Comparison of ENCODE assay signal across 8 cellular contexts in the genomic region with DNA sequence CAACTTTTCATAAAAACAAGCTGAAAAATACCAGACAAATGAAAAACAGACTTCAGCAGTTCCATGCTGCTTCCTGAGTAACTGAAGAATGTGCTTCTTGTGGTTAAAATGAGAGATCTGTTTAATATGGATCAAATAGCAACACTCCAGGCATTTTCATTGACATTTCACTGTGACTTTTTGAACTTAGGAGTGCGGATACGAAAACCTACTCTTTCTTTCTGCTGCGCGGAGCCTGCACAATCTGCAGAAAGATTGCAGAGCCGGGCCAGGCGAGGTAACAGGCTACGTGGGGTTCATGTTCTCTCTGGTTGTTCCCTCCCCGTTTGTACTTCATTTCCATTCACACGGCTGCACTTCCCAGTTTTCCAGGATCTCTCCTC. TPM values are rescaled to one million over a fixed set of nuclear protein-coding genes. Genes with fewer than 3 reads are reported as not detected.
A peak's percentile ranks its signal among the peaks of the same experiment; 100 is the strongest.
DNase-seq lines count a peak whose midpoint lies in the region; ATAC-seq and TF ChIP-seq lines count a peak whose summit lies in the region.

No MANE protein-coding gene starts in this region.

- peaks cover 7% of the 10 kb centered on the region for H3F3A ChIP-seq in smooth muscle cell (ENCODE audit: low read depth)

- H3K4me3 ChIP-seq in BLaER1 treated with 17β-estradiol and CSF1 and Interleukin-3, amounts not matched to agents 10 nM and 100 nM, result peak overlapping the region; percentile 78 to 96 (median 86)
- peak overlapping the region; percentile 85 for H3K4me3 ChIP-seq in HEK293 (ENCODE audit: low read depth, low read length)
- H3K4me3 ChIP-seq in iPS-11a (ENCODE audit: low read depth, low read length), result peak overlapping the region; percentile 84
- H3K4me3 ChIP-seq in smooth muscle cell, result peak overlapping the region; percentile 71

- peaks cover 29 to 52% (median 38%) of the 10 kb centered on the region in 10 experiments for H3K4me1 ChIP-seq in BLaER1 treated with 17β-estradiol and CSF1 and Interleukin-3, amounts not matched to agents 10 nM and 100 nM
- peaks cover 5% of the 10 kb centered on the region; the same call in 1 of the 2 replicates for H3K4me1 ChIP-seq in HEK293 (ENCODE audit: control insufficient read depth, insufficient read depth, low read length)
- peaks cover 7% of the 10 kb centered on the region for H3K4me1 ChIP-seq in smooth muscle cell (ENCODE audit: low read depth)

- peaks cover 0 to 12% (median 5%) of the 10 kb centered on the region in 11 experiments; a peak in 10 of 22 replicates for H3K9me3 ChIP-seq in BLaER1 treated with 17β-estradiol and CSF1 and Interleukin-3, amounts not matched to agents 10 nM and 100 nM (replicated peaks in 1 of 11)
- no peaks in the 10 kb centered on the region for H3K9me3 ChIP-seq in HEK293 (ENCODE audit: control insufficient read depth, insufficient read depth, low read depth, low read length)
- H3K9me3 ChIP-seq in smooth muscle cell (replicated peaks; ENCODE audit: low read depth), result no peaks in the 10 kb centered on the region

- WGBS in smooth muscle cell (ENCODE audit: low lambda C conversion rate), result 4% methylated on average over 9 of the region's 9 CpGs

- peaks cover 0 to 14% (median 0%) of the 10 kb centered on the region in 11 experiments; a peak in 4 of 22 replicates for H3K36me3 ChIP-seq in BLaER1 treated with 17β-estradiol and CSF1 and Interleukin-3, amounts not matched to agents 10 nM and 100 nM
- no peaks in the 10 kb centered on the region for H3K36me3 ChIP-seq in HEK293 (ENCODE audit: control insufficient read depth in 2 of 2, insufficient read depth in 1 of 2, low read length in 2 of 2)
- no peaks in the 10 kb centered on the region for H3K36me3 ChIP-seq in smooth muscle cell (ENCODE audit: low read depth)

- CTCF ChIA-PET in HEK293 (lab: Yijun Ruan, JAX), result interaction anchor here (0.6 to 4.2 kb wide), 16 partner anchors 11 to 372 kb away, joined by 3 to 43 read pairs (median 6); partner anchors contain the start of gene NOL11

- peak overlapping the region; percentile 78 for H3K4me3 Mint-ChIP-seq in activated naive CD8-positive, alpha-beta T cell treated with anti-CD3 and anti-CD28 coated beads, Interleukin-2, amount 50 U/mL, for 24 hours

- peak overlapping the region; percentile 84 to 92 (median 89); a peak in 21 of 22 replicates for H3K9ac ChIP-seq in BLaER1 treated with 17β-estradiol and CSF1 and Interleukin-3, amounts not matched to agents 10 nM and 100 nM
- peak overlapping the region; percentile 59 for H3K9ac ChIP-seq in smooth muscle cell (ENCODE audit: low read depth)

- H3K4me2 ChIP-seq in BLaER1 treated with 17β-estradiol and CSF1 and Interleukin-3, amounts not matched to agents 10 nM and 100 nM, result peak overlapping the region; percentile 86 to 100 (median 97)
- H3K4me2 ChIP-seq in smooth muscle cell, result peak overlapping the region; percentile 94

- no peak for DNase-seq in activated naive CD8-positive, alpha-beta T cell treated with anti-CD3 and anti-CD28 coated beads, Interleukin-2, amount 50 U/mL, for 24 hours
- DNase-seq in smooth muscle cell (lab: John Stamatoyannopoulos, UW; ENCODE audit: unreplicated experiment) (no peak), NCI-H510A treated with DMSO at 0.1 percent for 48 hours (lab: John Stamatoyannopoulos, UW) (no peak)

- H4K20me1 ChIP-seq in BLaER1 treated with 17β-estradiol and CSF1 and Interleukin-3, amounts not matched to agents 10 nM and 100 nM, result peaks cover 0 to 13% (median 0%) of the 10 kb centered on the region in 11 experiments; a peak in 2 of 22 replicates
- H4K20me1 ChIP-seq in smooth muscle cell (ENCODE audit: low read depth), result no peaks in the 10 kb centered on the region

- peaks cover 4% of the 10 kb centered on the region for H3K79me2 ChIP-seq in smooth muscle cell (ENCODE audit: low read depth)

- peak overlapping the region in 10 of 11 experiments; percentile 81 to 90 (median 87); a peak in 18 of 22 replicates for H3K27ac ChIP-seq in BLaER1 treated with 17β-estradiol and CSF1 and Interleukin-3, amounts not matched to agents 10 nM and 100 nM
- H3K27ac ChIP-seq in HEK293 (ENCODE audit: extremely low read depth, low read depth, low read length) (peak overlapping the region; percentile 87), smooth muscle cell (ENCODE audit: low read depth) (peak overlapping the region; percentile 73)

- H3K9me3 Mint-ChIP-seq in activated naive CD8-positive, alpha-beta T cell treated with anti-CD3 and anti-CD28 coated beads, Interleukin-2, amount 50 U/mL, for 24 hours, result no peaks in the 10 kb centered on the region

- TF ChIP-seq CTCF in HEK293 (tag by site-specific recombination; IDR thresholded peaks at IDR 0.05), result no peak
- TF ChIP-seq CTCF in smooth muscle cell (IDR thresholded peaks at IDR 0.05; ENCODE audit: borderline replicate concordance, insufficient read depth, poor library complexity, severe bottlenecking), result no peak

- H3K27me3 ChIP-seq in BLaER1 treated with 17β-estradiol and CSF1 and Interleukin-3, amounts not matched to agents 10 nM and 100 nM, result no peaks in the 10 kb centered on the region
- H3K27me3 ChIP-seq in smooth muscle cell (ENCODE audit: low read depth), result no peaks in the 10 kb centered on the region

- POLR2A ChIA-PET in HEK293 (lab: Yijun Ruan, JAX), result interaction anchor here (0.6 to 1.3 kb wide), 3 partner anchors 15 to 342 kb away, joined by 4 to 12 read pairs (median 5); no protein-coding TSS in a partner anchor

- H2AFZ ChIP-seq in smooth muscle cell (ENCODE audit: low read depth), result peak overlapping the region; percentile 93

- ATAC-seq in activated naive CD8-positive, alpha-beta T cell treated with anti-CD3 and anti-CD28 coated beads, Interleukin-2, amount 50 U/mL, for 24 hours, result no peak
- no peak for ATAC-seq in HG03045 (IDR thresholded peaks at IDR 0.05; ENCODE audit: unreplicated experiment)
- ATAC-seq in GM19328 (IDR thresholded peaks at IDR 0.05; ENCODE audit: unreplicated experiment), result no peak

- no peaks in the 10 kb centered on the region for H3K27me3 Mint-ChIP-seq in activated naive CD8-positive, alpha-beta T cell treated with anti-CD3 and anti-CD28 coated beads, Interleukin-2, amount 50 U/mL, for 24 hours

- H3K4me1 Mint-ChIP-seq in activated naive CD8-positive, alpha-beta T cell treated with anti-CD3 and anti-CD28 coated beads, Interleukin-2, amount 50 U/mL, for 24 hours, result peaks cover 40% of the 10 kb centered on the region

- peak overlapping the region; percentile 53 for H3K27ac Mint-ChIP-seq in activated naive CD8-positive, alpha-beta T cell treated with anti-CD3 and anti-CD28 coated beads, Interleukin-2, amount 50 U/mL, for 24 hours

- H3K36me3 Mint-ChIP-seq in activated naive CD8-positive, alpha-beta T cell treated with anti-CD3 and anti-CD28 coated beads, Interleukin-2, amount 50 U/mL, for 24 hours (ENCODE audit: low read depth), result peaks cover 12% of the 10 kb centered on the region

TF ChIP-seq in HEK293, 187 proteins besides CTCF, POLR2A, EP300 and RAD21:
- TF ChIP-seq ZBTB17 (tag by site-specific recombination; IDR thresholded peaks at IDR 0.05) (peak; percentile 90; the same call in 1 of the 2 replicates), ZBTB8A (tag by site-specific recombination; IDR thresholded peaks at IDR 0.05) (no peak), EGR2 (tag by site-specific recombination; IDR thresholded peaks at IDR 0.05; ENCODE audit: low read depth) (no peak), ZNF335 (tag by site-specific recombination; conservative IDR thresholded peaks at IDR 0.05) (peak; percentile 14), IKZF3 (tag by site-specific recombination; IDR thresholded peaks at IDR 0.05) (peak; percentile 12; the same call in 1 of the 2 replicates), ZEB2 (tag by site-specific recombination; IDR thresholded peaks at IDR 0.05) (no peak), REPIN1 (tag by site-specific recombination; IDR thresholded peaks at IDR 0.05; ENCODE audit: low read depth) (no peak), ZNF404 (tag by site-specific recombination; IDR thresholded peaks at IDR 0.05) (no peak), ZNF658 (tag by site-specific recombination; IDR thresholded peaks at IDR 0.05) (no peak)
TF ChIP-seq in HEK293: peak in this region for 3.

RNA-seq across cellular contexts. Expression of gene PITPNC1, which starts 0.6 kb away (rescaled TPM):
- total RNA-seq in smooth muscle cell, result 5.8 and 9.6 TPM in 2 replicates
- polyA plus RNA-seq in smooth muscle cell, result 12.5 and 17.4 TPM in 2 replicates

RNA-seq across cellular contexts. Expression of gene PSMD12, which starts 10.1 kb away (rescaled TPM):
- 34.7 and 48.4 TPM in 2 replicates for total RNA-seq in smooth muscle cell
- 51.7 and 65.9 TPM in 2 replicates for polyA plus RNA-seq in smooth muscle cell
